ENCODE assay signal across 10 cellular contexts in genomic region chr13:114110091-114110829, GRCh38. TPM values are rescaled to one million over a fixed set of nuclear protein-coding genes. Genes with fewer than 3 reads are reported as not detected.
DNase-seq lines count a peak whose midpoint lies in the region; ATAC-seq, FAIRE-seq and TF ChIP-seq lines count a peak whose summit lies in the region.
"Had no signal": no experiment of that assay in that cellular context is flagged by ENCODE, and none has a peak within 500 bp of the region (broad histone marks: within the 10 kb centered on the region; RNA-seq: fewer than 3 reads in every experiment).

No MANE protein-coding gene starts in this region.

- H3K36me3 ChIP-seq in Panc1 (ENCODE audit: control insufficient read depth, insufficient read depth, low read length) = no peaks in the 10 kb centered on the region
- H3K36me3 ChIP-seq: cardiac muscle cell had no signal

- POLR2A ChIA-PET in Panc1 (lab: Charles Lee) = no interaction called here

- peaks cover 76% of the 10 kb centered on the region for H3K4me1 ChIP-seq in Panc1 (ENCODE audit: control insufficient read depth, insufficient read depth, low read length)

- peak overlapping the region in 1 of 2 experiments; percentile 31; a peak in 2 of 4 replicates for H3K4me3 ChIP-seq in Panc1 (ENCODE audit: low read depth in 2 of 2, low read length in 2 of 2)
- H3K4me3 ChIP-seq: cardiac muscle cell had no signal

- FAIRE-seq in urothelium cell line (lab: Jason Lieb, UNC) = no peak
- FAIRE-seq: G401.6 had no signal

- DNase-seq in Ammon's horn (ENCODE audit: low spot score) (peak; percentile 59), Panc1 (ENCODE audit: low read depth, low spot score) (no peak), iPS-NIHi11 (ENCODE audit: low spot score) (peak; percentile 59), urothelium cell line (ENCODE audit: low spot score) (no peak)
- DNase-seq in activated effector memory CD4-positive, alpha-beta T cell treated with anti-CD3 and anti-CD28 coated beads, Interleukin-2, amount 50 U/mL, for 16 hours = peak; percentile 90
- DNase-seq in stimulated activated CD8-positive, alpha-beta memory T cell treated with anti-CD3 and anti-CD28 coated beads, Interleukin-12 subunit alpha, Interleukin-12 subunit beta, amount 100 ng/mL, for 1 hour (ENCODE audit: low read depth) = peak; percentile 56

- in situ Hi-C loops in Panc1 (cut with HindIII; ENCODE audit: low pct_unique_long_range_greater_than_20kb, low sequenced_read_pairs) = no loop called here

- ATAC-seq in GM21576 (IDR thresholded peaks at IDR 0.05; ENCODE audit: unreplicated experiment) (peak; percentile 74), Panc1 (peak; percentile 62), HG03378 (IDR thresholded peaks at IDR 0.05; ENCODE audit: unreplicated experiment) (no peak)

- CTCF ChIA-PET in Panc1 (lab: Charles Lee) = no interaction called here

- no TSS peak for BruUV-seq in Panc1 (replicated peaks; lab: Mats Ljungman, UMichigan)

- intact Hi-C loops in Panc1 (cut with micrococcal nuclease; ENCODE audit: unreplicated experiment) = no loop called here

- no peaks in the 10 kb centered on the region for H3K27me3 ChIP-seq in Panc1 (ENCODE audit: control insufficient read depth, insufficient read depth, low read length)
- H3K27me3 ChIP-seq: cardiac muscle cell had no signal

- H3K27ac ChIP-seq in Panc1 (ENCODE audit: low read length) = peak overlapping the region; percentile 86
- H3K27ac ChIP-seq: cardiac muscle cell had no signal

- TF ChIP-seq CTCF in Panc1 (IDR thresholded peaks at IDR 0.05) = no peak

- no peaks in the 10 kb centered on the region for H3K9me3 ChIP-seq in Panc1 (ENCODE audit: control insufficient read depth, insufficient read depth, low read depth, low read length)

RNA-seq across cellular contexts. Expression of gene RASA3, which starts 22.2 kb away (rescaled TPM):
- 33.7 TPM for total RNA-seq in Panc1 (2021; ENCODE audit: unreplicated experiment)
- polyA plus RNA-seq in Panc1 (2012; ENCODE audit: insufficient read length) = 38.4 TPM

Comparison
In these comparisons a context has a peak if more than half of its experiments do, and no peak if none do; other contexts are left out.
1. DNase-seq: peak in Ammon's horn (single experiment), activated effector memory CD4-positive, alpha-beta T cell treated with anti-CD3 and anti-CD28 coated beads, Interleukin-2, amount 50 U/mL, for 16 hours (single experiment), iPS-NIHi11 (single experiment) and stimulated activated CD8-positive, alpha-beta memory T cell treated with anti-CD3 and anti-CD28 coated beads, Interleukin-12 subunit alpha, Interleukin-12 subunit beta, amount 100 ng/mL, for 1 hour (single experiment); none in Panc1 (single experiment) and urothelium cell line (single experiment).